1 cellular context compared by ENCODE assay signal in the genomic region with DNA sequence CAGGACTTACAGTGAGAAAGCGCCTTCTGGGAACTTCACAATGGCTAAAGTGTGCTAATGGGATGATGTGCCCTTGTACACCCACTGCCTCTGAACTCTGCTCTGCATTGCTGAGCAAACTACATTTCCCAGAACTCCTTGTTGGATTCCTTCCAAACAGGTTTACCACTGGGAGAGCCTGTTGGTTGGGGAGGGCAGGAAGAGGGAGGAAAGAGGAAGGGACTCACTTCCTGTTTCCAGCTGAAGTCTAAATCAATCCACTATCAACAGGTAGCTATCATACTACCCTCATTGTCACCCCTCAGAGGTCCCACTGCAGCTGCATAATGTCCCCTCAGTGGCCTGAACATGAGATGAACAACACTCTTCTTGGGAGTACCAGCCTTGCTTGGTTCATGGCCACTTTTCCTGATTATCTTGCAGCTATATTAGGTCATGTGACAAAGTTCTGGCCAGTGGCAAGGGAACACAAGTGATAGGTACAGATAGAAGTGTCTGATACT.
TF ChIP-seq lines count a peak whose summit lies in the region.

No MANE protein-coding gene starts in this region.

TF ChIP-seq in IMR-90, 13 proteins besides CTCF, POLR2A, EP300 and RAD21:
- TF ChIP-seq MAZ (IDR thresholded peaks at IDR 0.05; ENCODE audit: borderline replicate concordance, low read depth, low read length) (0 out of 2 replicates have a peak, but pooled peaks have one; percentile 23), NFE2L2 (IDR thresholded peaks at IDR 0.05; ENCODE audit: low read depth, low read length) (no peak), USF2 (IDR thresholded peaks at IDR 0.05; ENCODE audit: low read depth, low read length) (no peak), SMC3 (IDR thresholded peaks at IDR 0.05; ENCODE audit: low read depth, low read length) (no peak), RCOR1 (IDR thresholded peaks at IDR 0.05; ENCODE audit: insufficient replicate concordance, low read length) (no peak)
